Comparison of ENCODE assay signal across 23 cellular contexts in genomic region chr3:160114352-160114751, GRCh38.
"Had no signal": no experiment of that assay in that cellular context is flagged by ENCODE, and none has a peak within 500 bp of the region (broad histone marks: within the 10 kb centered on the region; RNA-seq: fewer than 3 reads in every experiment).

No MANE protein-coding gene starts in this region.

- H3K36me3 ChIP-seq: gastrocnemius medialis, neutrophil, right atrium auricular region, sigmoid colon, stomach, thoracic aorta had no signal

- H3K27ac Mint-ChIP-seq: naive thymus-derived CD4-positive, alpha-beta T cell; nephron progenitor cell had no signal

- H3K27ac ChIP-seq: gastrocnemius medialis, hepatocyte, neutrophil, right atrium auricular region, sigmoid colon, skin epidermis, stomach, thoracic aorta had no signal

- ATAC-seq: esophagus mucosa; gastrocnemius medialis; left cardiac atrium; left ventricle myocardium superior; naive thymus-derived CD4-positive, alpha-beta T cell had no signal

- H3K79me2 ChIP-seq: hepatocyte had no signal

- H3K9me3 ChIP-seq: gastrocnemius medialis, neutrophil, right atrium auricular region, sigmoid colon, stomach, thoracic aorta had no signal

- H3K4me1 ChIP-seq: gastrocnemius medialis, right atrium auricular region, sigmoid colon had no signal

- H2AFZ ChIP-seq: hepatocyte had no signal

- H3K4me3 Mint-ChIP-seq: naive thymus-derived CD4-positive, alpha-beta T cell; nephron progenitor cell had no signal

- H3K4me1 Mint-ChIP-seq: naive thymus-derived CD4-positive, alpha-beta T cell had no signal

- DNase-seq: cerebellar nuclear complex; dermis blood vessel endothelial cell; gastrocnemius medialis; glutamatergic neuron; kidney; left cardiac atrium; left ventricle myocardium superior; mesendoderm; naive thymus-derived CD4-positive, alpha-beta T cell; nephron progenitor cell; sigmoid colon; stimulated activated CD4-positive, alpha-beta T cell treated with anti-CD3 and anti-CD28 coated beads, Interleukin-2, amount 100 ng/mL, for 24 hours; stimulated activated CD4-positive, alpha-beta T cell treated with anti-CD3 and anti-CD28 coated beads, Interleukin-4, amount 100 ng/mL, for 4 hours; stimulated activated naive CD4-positive, alpha-beta T cell; stomach; substantia nigra; trophoblast cell had no signal

- H3K27me3 ChIP-seq: gastrocnemius medialis, hepatocyte, right atrium auricular region, sigmoid colon, stomach had no signal

- H3K4me2 ChIP-seq: hepatocyte had no signal

- H3K4me3 ChIP-seq: gastrocnemius medialis, hepatocyte, right atrium auricular region, sigmoid colon, skin epidermis, stomach, thoracic aorta had no signal
